26 cellular contexts compared by ENCODE assay signal in genomic region chr4:61044837-61045236, GRCh38.
"Had no signal": no experiment of that assay in that cellular context is flagged by ENCODE, and none has a peak within 500 bp of the region (broad histone marks: within the 10 kb centered on the region; RNA-seq: fewer than 3 reads in every experiment).

No MANE protein-coding gene starts in this region.

- ATAC-seq: stimulated activated effector memory CD8-positive, alpha-beta T cell treated with anti-CD3 and anti-CD28 coated beads, Interleukin-12 subunit alpha, Interleukin-12 subunit beta, amount 100 ng/mL, for 72 hours; stimulated activated memory B cell treated with anti-CD40 and anti-IgM and Interleukin-4, amounts not matched to agents 10 μg/mL and 1 μg/mL and 100 μg/mL, for 72 hours; stimulated activated naive B cell treated with anti-CD40 and anti-IgM and Interleukin-4, amounts not matched to agents 10 μg/mL and 1 μg/mL and 100 μg/mL, for 72 hours; stimulated activated naive CD8-positive, alpha-beta T cell treated with anti-CD3 and anti-CD28 coated beads, Interleukin-15, amount 100 ng/mL, for 72 hours; stimulated activated naive CD8-positive, alpha-beta T cell treated with anti-CD3 and anti-CD28 coated beads, Interleukin-15, Interleukin-2, amounts not matched to agents 100 U/mL and 50 U/mL, for 24 hours; upper lobe of right lung had no signal

- H3K27ac ChIP-seq: stomach, suprapubic skin, testis, thoracic aorta, thyroid gland, tibial artery, tibial nerve, transverse colon, upper lobe of left lung, upper lobe of right lung, uterus, vagina had no signal

- H3K27me3 ChIP-seq: stomach, suprapubic skin, testis, thyroid gland, tibial artery, tibial nerve, transverse colon, upper lobe of left lung, upper lobe of right lung, uterus, vagina had no signal

- H3K4me1 ChIP-seq: stomach, suprapubic skin, testis, thyroid gland, tibial nerve, transverse colon, upper lobe of left lung, upper lobe of right lung, uterus, vagina had no signal

- H3K36me3 ChIP-seq: stomach, suprapubic skin, thoracic aorta, thyroid gland, tibial artery, tibial nerve, transverse colon, upper lobe of left lung, upper lobe of right lung, uterus, vagina had no signal

- DNase-seq: stimulated activated CD4-positive, alpha-beta T cell treated with anti-CD3 and anti-CD28 coated beads, Interleukin-2, amount 100 ng/mL, for 48 hours; stimulated activated CD4-positive, alpha-beta T cell treated with anti-CD3 and anti-CD28 coated beads, Interleukin-4, amount 100 ng/mL, for 1 hour; stimulated activated CD4-positive, alpha-beta T cell treated with anti-CD3 and anti-CD28 coated beads, Interleukin-4, amount 100 ng/mL, for 24 hours; stimulated activated CD4-positive, alpha-beta T cell treated with anti-CD3 and anti-CD28 coated beads, Interleukin-4, amount 100 ng/mL, for 4 hours; stimulated activated CD8-positive, alpha-beta memory T cell treated with anti-CD3 and anti-CD28 coated beads, Interleukin-4, amount 100 ng/mL, for 48 hours; stimulated activated naive B cell treated with anti-CD40 and anti-IgM and Interleukin-4, amounts not matched to agents 10 μg/mL and 1 μg/mL and 100 μg/mL, for 72 hours; stimulated activated naive CD4-positive, alpha-beta T cell; stimulated activated naive CD4-positive, alpha-beta T cell treated with Interleukin-2 at 50 U/mL for 16 hours; stimulated activated naive CD8-positive, alpha-beta T cell treated with anti-CD3 and anti-CD28 coated beads, Interleukin-15, amount 100 ng/mL, for 72 hours; stimulated activated naive CD8-positive, alpha-beta T cell treated with anti-CD3 and anti-CD28 coated beads, Interleukin-15, Interleukin-2, amounts not matched to agents 100 U/mL and 50 U/mL, for 24 hours; stomach; substantia nigra; testis; thyroid gland; tibial artery; transverse colon; trophoblast cell; upper lobe of left lung; upper lobe of right lung; uterus had no signal

- H3K4me3 ChIP-seq: stomach, suprapubic skin, testis, thoracic aorta, thyroid gland, tibial artery, tibial nerve, transverse colon, upper lobe of left lung, upper lobe of right lung, uterus, vagina had no signal

- H3K9me3 ChIP-seq: stomach, suprapubic skin, testis, thoracic aorta, thyroid gland, tibial artery, tibial nerve, transverse colon, upper lobe of left lung, upper lobe of right lung, uterus, vagina had no signal
